1 cellular context compared by ENCODE assay signal in genomic region chr6:145267076-145267867, GRCh38.
TF ChIP-seq lines count a peak whose summit lies in the region.

No MANE protein-coding gene starts in this region.

TF ChIP-seq in IMR-90, 13 proteins besides CTCF, POLR2A, EP300 and RAD21 (continued from another document):
- TF ChIP-seq, protein P1, sequence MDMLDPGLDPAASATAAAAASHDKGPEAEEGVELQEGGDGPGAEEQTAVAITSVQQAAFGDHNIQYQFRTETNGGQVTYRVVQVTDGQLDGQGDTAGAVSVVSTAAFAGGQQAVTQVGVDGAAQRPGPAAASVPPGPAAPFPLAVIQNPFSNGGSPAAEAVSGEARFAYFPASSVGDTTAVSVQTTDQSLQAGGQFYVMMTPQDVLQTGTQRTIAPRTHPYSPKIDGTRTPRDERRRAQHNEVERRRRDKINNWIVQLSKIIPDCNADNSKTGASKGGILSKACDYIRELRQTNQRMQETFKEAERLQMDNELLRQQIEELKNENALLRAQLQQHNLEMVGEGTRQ (IDR thresholded peaks at IDR 0.05; ENCODE audit: low read depth, low read length): no peak
- TF ChIP-seq MXI1 (IDR thresholded peaks at IDR 0.05; ENCODE audit: borderline replicate concordance, low read depth, low read length) (no peak), MAZ (IDR thresholded peaks at IDR 0.05; ENCODE audit: borderline replicate concordance, low read depth, low read length) (no peak), CHD1 (IDR thresholded peaks at IDR 0.05; ENCODE audit: low read depth, low read length) (no peak), NFE2L2 (IDR thresholded peaks at IDR 0.05; ENCODE audit: low read depth, low read length) (no peak), CEBPB (IDR thresholded peaks at IDR 0.05; ENCODE audit: low read depth, low read length) (no peak)
